In the genomic region with DNA sequence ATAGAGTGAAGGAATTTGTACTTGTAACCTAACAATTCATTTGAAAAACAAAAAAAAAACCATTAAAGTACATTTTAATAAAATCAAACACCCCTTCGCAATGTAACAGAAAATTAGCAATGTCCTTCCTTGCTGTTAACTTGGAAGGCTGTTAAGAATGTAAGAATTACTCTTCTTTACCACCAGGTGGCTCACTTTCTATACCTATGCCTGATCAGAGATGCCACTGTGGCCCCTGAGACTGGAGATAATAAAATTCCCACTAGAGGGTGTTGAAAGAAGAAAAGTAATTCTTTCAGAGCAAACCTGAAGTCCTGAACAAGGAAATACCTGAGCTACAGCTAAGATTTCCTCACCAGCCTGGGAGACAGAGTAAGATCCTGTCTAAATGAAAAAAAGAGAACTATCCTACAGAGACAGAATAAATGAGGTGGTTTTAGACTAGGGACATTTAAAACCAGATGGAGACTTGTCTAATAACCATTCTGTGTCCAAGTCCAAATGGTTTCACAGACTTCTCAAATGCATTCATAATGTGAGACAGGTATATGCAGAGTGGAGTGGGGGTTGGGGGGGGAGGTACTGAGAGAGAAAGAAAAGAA, we compare ENCODE assay signal across 8 cellular contexts.
DNase-seq lines count a peak whose midpoint lies in the region; ATAC-seq and TF ChIP-seq lines count a peak whose summit lies in the region.

No MANE protein-coding gene starts in this region.

- H3K27ac ChIP-seq in left ventricle myocardium inferior (replicated peaks) = no peak overlapping the region
- H3K27ac ChIP-seq in mammary epithelial cell (ENCODE audit: insufficient read depth, low read depth, low read length) = no peak overlapping the region

- CTCF ChIA-PET in mammary epithelial cell (lab: Charles Lee; ENCODE audit: low non-redundant PET) = interaction anchor here (0.6 kb wide), 1 partner anchor 10 kb away, joined by 10 read pairs; no protein-coding TSS in a partner anchor

- H4K20me1 ChIP-seq in mammary epithelial cell (ENCODE audit: insufficient read depth, low read length) = no peaks in the 10 kb centered on the region

- no peak overlapping the region for H3K4me2 ChIP-seq in mammary epithelial cell (ENCODE audit: insufficient read depth, low read depth, low read length)

- H3K4me3 ChIP-seq in left ventricle myocardium inferior = no peak overlapping the region
- no peak overlapping the region for H3K4me3 ChIP-seq in mammary epithelial cell (replicated peaks in 1 of 3; ENCODE audit: insufficient read depth in 1 of 3, low read depth in 2 of 3, low read length in 3 of 3)

- H3K4me1 ChIP-seq in left ventricle myocardium inferior (no peaks in the 10 kb centered on the region), mammary epithelial cell (ENCODE audit: insufficient read depth, low read length) (no peaks in the 10 kb centered on the region)

- BruUV-seq in mammary epithelial cell (replicated peaks; lab: Mats Ljungman, UMichigan) = no TSS peak

- H2AFZ ChIP-seq in mammary epithelial cell (ENCODE audit: low read depth, low read length) = no peak overlapping the region

- H3K27me3 ChIP-seq in left ventricle myocardium inferior (ENCODE audit: low read depth) (peaks cover 11% of the 10 kb centered on the region), mammary epithelial cell (ENCODE audit: insufficient read depth, low read length) (peaks cover 5% of the 10 kb centered on the region)

- intact Hi-C loops in left ventricle myocardium inferior (cut with micrococcal nuclease) = no loop called here
- intact Hi-C loops in left ventricle myocardium superior (cut with micrococcal nuclease) = no loop called here
- intact Hi-C loops in mammary epithelial cell (cut with micrococcal nuclease) = loop anchor here (1.0 kb wide), 3 partner anchors 394 to 1051 kb away; no protein-coding TSS in a partner anchor

- no peaks in the 10 kb centered on the region for H3K79me2 ChIP-seq in mammary epithelial cell (ENCODE audit: insufficient read depth, low read length)

- no peaks in the 10 kb centered on the region for H3K36me3 ChIP-seq in left ventricle myocardium inferior
- no peaks in the 10 kb centered on the region for H3K36me3 ChIP-seq in mammary epithelial cell (ENCODE audit: insufficient read depth, low read length)

- no peak for ATAC-seq in left ventricle myocardium superior
- peak; percentile 90 for ATAC-seq in HG03457 (IDR thresholded peaks at IDR 0.05; ENCODE audit: unreplicated experiment)

- DNase-seq in left ventricle myocardium inferior = no peak
- DNase-seq in left ventricle myocardium superior = no peak
- peak; percentile 26 for DNase-seq in GM20000 (ENCODE audit: low spot score)
- DNase-seq in NCI-H82 treated with DMSO at 0.1 percent for 48 hours (lab: John Stamatoyannopoulos, UW; ENCODE audit: unreplicated experiment) = peak; percentile 59
- peak; percentile 51 for DNase-seq in mammary epithelial cell
- peak; percentile 34 to 46 for DNase-seq in lung microvascular endothelial cell (ENCODE audit: low read depth in 2 of 2)
- no peak for DNase-seq in activated effector memory CD4-positive, alpha-beta T cell treated with Interleukin-2 at 50 U/mL for 16 hours

- WGBS in mammary epithelial cell (ENCODE audit: low coverage, missing lambda C conversion rate) = 33% methylated on average over 1 of the region's 1 CpG

- H3K9me3 ChIP-seq in left ventricle myocardium inferior (replicated peaks) = no peaks in the 10 kb centered on the region
- no peaks in the 10 kb centered on the region for H3K9me3 ChIP-seq in mammary epithelial cell (replicated peaks; ENCODE audit: insufficient read depth, low read length)

- no peak overlapping the region for H3K9ac ChIP-seq in mammary epithelial cell (ENCODE audit: insufficient read depth, low read length)

- in situ Hi-C loops in mammary epithelial cell (cut with MboI; ENCODE audit: low sequenced_read_pairs in 2 of 2) = loop anchor here (10.0 to 25.0 kb wide), 4 partner anchors 390 to 1043 kb away; no protein-coding TSS in a partner anchor

- dilution Hi-C loops in mammary epithelial cell (cut with HindIII; ENCODE audit: low sequenced_read_pairs) = no loop called here

- TF ChIP-seq CTCF in left ventricle myocardium inferior (IDR thresholded peaks at IDR 0.05; ENCODE audit: borderline replicate concordance) = peak; percentile 61
- peak; percentile 39 for TF ChIP-seq CTCF in GM20000 (IDR thresholded peaks at IDR 0.05; ENCODE audit: extremely low read depth, missing control alignments)
- peak; percentile 63 to 65 for TF ChIP-seq CTCF in mammary epithelial cell (conservative IDR thresholded peaks at IDR 0.05 in 1 of 2, IDR thresholded peaks at IDR 0.05 in 1 of 2; ENCODE audit: extremely low read depth in 1 of 2, insufficient read depth in 1 of 2, low read depth in 1 of 2, low read length in 2 of 2)

Comparison
In these comparisons a context has a peak if more than half of its experiments do, and no peak if none do; other contexts are left out.
1. DNase-seq: peak in GM20000 (single experiment), NCI-H82 treated with DMSO at 0.1 percent for 48 hours (single experiment), mammary epithelial cell (single experiment) and lung microvascular endothelial cell (2 of 2); none in left ventricle myocardium inferior (single experiment), left ventricle myocardium superior (single experiment) and activated effector memory CD4-positive, alpha-beta T cell treated with Interleukin-2 at 50 U/mL for 16 hours (single experiment).
2. Peak in every context shown above with its lines, with median percentiles within 50 percentile points of each other: CTCF ChIP-seq.